9 cellular contexts compared by ENCODE assay signal in genomic region chr4:150366487-150366999, GRCh38.
A peak's percentile ranks its signal among the peaks of the same experiment; 100 is the strongest.
DNase-seq lines count a peak whose midpoint lies in the region; ATAC-seq and TF ChIP-seq lines count a peak whose summit lies in the region.
"Had no signal": no experiment of that assay in that cellular context is flagged by ENCODE, and none has a peak within 500 bp of the region (broad histone marks: within the 10 kb centered on the region; RNA-seq: fewer than 3 reads in every experiment).

No MANE protein-coding gene starts in this region.

- H3K27ac ChIP-seq in GM23338 (ENCODE audit: low read depth), result no peak overlapping the region

- ATAC-seq in GM23338 (peak; percentile 95), HG02642 (IDR thresholded peaks at IDR 0.05; ENCODE audit: poor library complexity, unreplicated experiment) (no peak)
- ATAC-seq: effector memory CD8-positive, alpha-beta T cell had no signal

- H2AFZ ChIP-seq in GM23338, result no peak overlapping the region

- H3K9ac ChIP-seq in ES-I3 (ENCODE audit: low read depth, low read length), result 0 out of 2 replicates have a peak overlapping the region, but pooled peaks have one; percentile 13

- no peaks in the 10 kb centered on the region for H4K20me1 ChIP-seq in GM23338 (replicated peaks; ENCODE audit: insufficient read depth)

- H3K4me2 ChIP-seq in GM23338, result peak overlapping the region; percentile 61

- H3K4me1 Mint-ChIP-seq in GM23338, result peaks cover 15% of the 10 kb centered on the region
- H3K4me1 Mint-ChIP-seq in glutamatergic neuron (ENCODE audit: low read depth, unreplicated experiment), result peaks cover 29% of the 10 kb centered on the region

- H3K27me3 ChIP-seq in GM23338 (ENCODE audit: insufficient read depth), result peaks cover 32% of the 10 kb centered on the region

- TF ChIP-seq CTCF in GM23338 (conservative IDR thresholded peaks at IDR 0.05; ENCODE audit: low read depth in 2 of 2) (no peak), glutamatergic neuron (IDR thresholded peaks at IDR 0.05; ENCODE audit: partially characterized antibody, unreplicated experiment) (no peak)

- DNase-seq in GM23338 (ENCODE audit: low spot score), result peak; percentile 77
- DNase-seq in NCI-H2029 treated with DMSO at 0.1 percent for 48 hours (lab: John Stamatoyannopoulos, UW), result peak; percentile 92
- DNase-seq in glutamatergic neuron, result peak; percentile 34
- DNase-seq in stimulated activated CD4-positive, alpha-beta T cell treated with anti-CD3 and anti-CD28 coated beads, Interleukin-4, amount 100 ng/mL, for 4 hours, result no peak
- DNase-seq in cortex of kidney (lab: John Stamatoyannopoulos, UW), result no peak
- DNase-seq in activated CD8-positive, alpha-beta memory T cell treated with anti-CD3 and anti-CD28 coated beads, Interleukin-2, amount 50 U/mL, for 4 hours, result no peak
- DNase-seq: effector memory CD8-positive, alpha-beta T cell had no signal

- H3K27me3 Mint-ChIP-seq in GM23338 (ENCODE audit: insufficient read depth, low read depth, poor library complexity) (peaks cover 22% of the 10 kb centered on the region), glutamatergic neuron (ENCODE audit: unreplicated experiment) (peaks cover 4% of the 10 kb centered on the region)
- H3K27me3 Mint-ChIP-seq: effector memory CD8-positive, alpha-beta T cell had no signal

- H3K4me1 ChIP-seq in ES-I3 (ENCODE audit: insufficient read depth, low read length) (peaks cover 15% of the 10 kb centered on the region), GM23338 (ENCODE audit: insufficient read depth) (peaks cover 21% of the 10 kb centered on the region)

- H3F3A ChIP-seq in GM23338 (replicated peaks; ENCODE audit: low read depth), result no peaks in the 10 kb centered on the region

- no peaks in the 10 kb centered on the region for H3K9me3 Mint-ChIP-seq in GM23338
- H3K9me3 Mint-ChIP-seq in glutamatergic neuron (ENCODE audit: unreplicated experiment), result no peaks in the 10 kb centered on the region
- H3K9me3 Mint-ChIP-seq: effector memory CD8-positive, alpha-beta T cell had no signal

- no peaks in the 10 kb centered on the region for H3K9me2 ChIP-seq in GM23338 (ENCODE audit: insufficient read depth)

- H3K79me2 ChIP-seq in GM23338 (replicated peaks; ENCODE audit: insufficient read depth), result no peaks in the 10 kb centered on the region

- H3K36me3 Mint-ChIP-seq in GM23338 (ENCODE audit: low read depth) (no peaks in the 10 kb centered on the region), glutamatergic neuron (ENCODE audit: unreplicated experiment) (no peaks in the 10 kb centered on the region)

- peak overlapping the region; percentile 33 for H3K4me3 Mint-ChIP-seq in GM23338
- peak overlapping the region; percentile 68 for H3K4me3 Mint-ChIP-seq in glutamatergic neuron (ENCODE audit: unreplicated experiment)
- H3K4me3 Mint-ChIP-seq: effector memory CD8-positive, alpha-beta T cell had no signal

- no peaks in the 10 kb centered on the region for H3K9me3 ChIP-seq in ES-I3 (ENCODE audit: control insufficient read depth, insufficient read depth, low read length)

- H3K36me3 ChIP-seq in ES-I3 (ENCODE audit: insufficient read depth, low read length), result no peaks in the 10 kb centered on the region
- no peaks in the 10 kb centered on the region for H3K36me3 ChIP-seq in GM23338 (ENCODE audit: insufficient read depth)

- H3K4me3 ChIP-seq in GM23338, result peak overlapping the region; percentile 9; the same call in 1 of the 2 replicates

- no peak overlapping the region for H3K27ac Mint-ChIP-seq in GM23338
- H3K27ac Mint-ChIP-seq in glutamatergic neuron (ENCODE audit: unreplicated experiment), result peak overlapping the region; percentile 78
- H3K27ac Mint-ChIP-seq: effector memory CD8-positive, alpha-beta T cell had no signal

TF ChIP-seq in GM23338, 12 proteins besides CTCF, POLR2A, EP300 and RAD21 (continues in another document):
- TF ChIP-seq ETS1 (IDR thresholded peaks at IDR 0.05), result no peak
- TF ChIP-seq STAT1 (IDR thresholded peaks at IDR 0.05; ENCODE audit: unreplicated experiment), result no peak
- TF ChIP-seq EZH2 (IDR thresholded peaks at IDR 0.05; ENCODE audit: low read depth, unreplicated experiment), result no peak
- no peak for TF ChIP-seq NANOG (IDR thresholded peaks at IDR 0.05; ENCODE audit: borderline replicate concordance)
- no peak for TF ChIP-seq CREB1 (CRISPR knock-in tag; IDR thresholded peaks at IDR 0.05; ENCODE audit: low read depth)
- no peak for TF ChIP-seq JUNB (IDR thresholded peaks at IDR 0.05; ENCODE audit: unreplicated experiment)
- no peak for TF ChIP-seq EZH2phosphoT487 (IDR thresholded peaks at IDR 0.05; ENCODE audit: unreplicated experiment)
- no peak for TF ChIP-seq POLR2AphosphoS5 (IDR thresholded peaks at IDR 0.05; ENCODE audit: low read depth)
- TF ChIP-seq ZNF114 (CRISPR knock-in tag; IDR thresholded peaks at IDR 0.05), result no peak
- no peak for TF ChIP-seq ZNF331 (CRISPR knock-in tag; IDR thresholded peaks at IDR 0.05; ENCODE audit: low read depth)
- TF ChIP-seq REST (IDR thresholded peaks at IDR 0.05; ENCODE audit: unreplicated experiment), result no peak

Comparison
In these comparisons a context has a peak if more than half of its experiments do, and no peak if none do; other contexts are left out.
1. DNase-seq: peak in GM23338 (single experiment), NCI-H2029 treated with DMSO at 0.1 percent for 48 hours (single experiment) and glutamatergic neuron (single experiment); none in stimulated activated CD4-positive, alpha-beta T cell treated with anti-CD3 and anti-CD28 coated beads, Interleukin-4, amount 100 ng/mL, for 4 hours (0 of 2), cortex of kidney (single experiment) and activated CD8-positive, alpha-beta memory T cell treated with anti-CD3 and anti-CD28 coated beads, Interleukin-2, amount 50 U/mL, for 4 hours (single experiment).